Comparison of ENCODE assay signal across 1 cellular context in the genomic region with DNA sequence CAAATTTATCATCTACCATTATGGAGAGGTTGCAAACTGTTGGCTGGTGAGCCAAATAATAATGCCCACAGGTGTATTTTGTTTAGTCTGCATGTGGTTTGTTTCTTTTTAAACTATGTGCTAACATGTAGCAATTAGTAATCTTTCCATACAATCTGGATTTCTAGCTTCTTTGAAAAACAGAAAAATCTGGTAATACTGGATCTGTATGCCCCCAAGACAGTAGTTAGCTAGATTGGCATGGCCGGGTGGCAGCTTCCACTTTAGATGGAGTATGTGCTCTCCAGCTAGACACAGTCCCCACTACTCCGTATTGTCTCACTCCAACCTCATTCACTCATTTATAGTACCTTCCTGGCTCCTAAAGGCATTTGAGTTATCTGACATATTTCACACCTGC.
TF ChIP-seq lines count a peak whose summit lies in the region.

No MANE protein-coding gene starts in this region.

TF ChIP-seq in GM23338, 12 proteins besides CTCF, POLR2A, EP300 and RAD21 (continued from another document):
- TF ChIP-seq ZNF462 (CRISPR knock-in tag; IDR thresholded peaks at IDR 0.05) (no peak), STAT1 (IDR thresholded peaks at IDR 0.05; ENCODE audit: unreplicated experiment) (no peak), EZH2 (IDR thresholded peaks at IDR 0.05; ENCODE audit: low read depth, unreplicated experiment) (no peak), POLR2AphosphoS5 (IDR thresholded peaks at IDR 0.05; ENCODE audit: low read depth) (no peak), CREB1 (CRISPR knock-in tag; IDR thresholded peaks at IDR 0.05; ENCODE audit: low read depth) (no peak)
